In the genomic region with DNA sequence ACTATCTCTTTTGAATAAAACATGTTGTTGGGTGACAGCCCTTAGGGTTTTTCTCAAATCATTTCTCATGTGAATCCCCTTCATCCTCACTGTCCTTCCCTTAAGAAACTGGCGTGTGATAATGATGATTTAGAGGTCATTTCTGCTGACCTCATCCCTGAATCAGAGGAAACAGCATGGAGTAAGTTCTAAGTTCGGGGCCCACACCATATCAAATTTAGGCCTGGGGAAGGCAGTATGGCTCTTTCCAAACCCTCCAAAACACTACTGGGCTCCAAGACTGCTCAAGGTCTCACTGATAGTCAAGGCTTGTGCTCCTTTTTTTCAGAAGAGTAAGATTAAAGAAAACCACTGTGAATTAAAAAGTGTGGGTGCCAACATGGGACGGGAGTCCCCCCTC, we compare ENCODE assay signal across 9 cellular contexts. TPM values are rescaled to one million over a fixed set of nuclear protein-coding genes. Genes with fewer than 3 reads are reported as not detected.
DNase-seq lines count a peak whose midpoint lies in the region; ATAC-seq and TF ChIP-seq lines count a peak whose summit lies in the region.
"Had no signal": no experiment of that assay in that cellular context is flagged by ENCODE, and none has a peak within 500 bp of the region (broad histone marks: within the 10 kb centered on the region; RNA-seq: fewer than 3 reads in every experiment).

No MANE protein-coding gene starts in this region.

- H3K79me2 ChIP-seq in DND-41 (ENCODE audit: insufficient read depth, low read length) (peaks cover 42% of the 10 kb centered on the region), parathyroid adenoma (no peaks in the 10 kb centered on the region), mesendoderm (ENCODE audit: control insufficient read depth, insufficient read depth, low read length) (no peaks in the 10 kb centered on the region)

- no peak overlapping the region for H3K23ac ChIP-seq in mesendoderm (ENCODE audit: low read length)

- no peak for ATAC-seq in DND-41 (ENCODE audit: insufficient read depth, low read depth)
- ATAC-seq in HG03571 (IDR thresholded peaks at IDR 0.05; ENCODE audit: unreplicated experiment), result no peak

- peak overlapping the region; percentile 78; the same call in 1 of the 2 replicates for H3K9ac ChIP-seq in DND-41 (ENCODE audit: low read depth, low read length)
- H3K9ac ChIP-seq in endodermal cell (ENCODE audit: extremely low read depth, low read length, poor library complexity, severe bottlenecking), result no peak overlapping the region
- H3K9ac ChIP-seq in parathyroid adenoma, result no peak overlapping the region
- no peak overlapping the region for H3K9ac ChIP-seq in mesendoderm (ENCODE audit: low read length)
- H3K9ac ChIP-seq: KMS-11 had no signal

- H3K18ac ChIP-seq in mesendoderm (ENCODE audit: low read length), result no peak overlapping the region

- DNase-seq in DND-41, result no peak
- peak; percentile 61 for DNase-seq in RKO (ENCODE audit: low spot score)
- no peak for DNase-seq in endodermal cell
- no peak for DNase-seq in DMS 273 (lab: John Stamatoyannopoulos, UW; ENCODE audit: unreplicated experiment)
- no peak for DNase-seq in mesendoderm
- no peak for DNase-seq in kidney glomerular epithelial cell (lab: John Stamatoyannopoulos, UW)

- H3K36me3 ChIP-seq in DND-41 (ENCODE audit: insufficient read depth, low read length), result peaks cover 10% of the 10 kb centered on the region; the same call in 1 of the 2 replicates
- no peaks in the 10 kb centered on the region for H3K36me3 ChIP-seq in endodermal cell (ENCODE audit: control insufficient read depth, insufficient read depth, low read length)
- no peaks in the 10 kb centered on the region for H3K36me3 ChIP-seq in parathyroid adenoma (ENCODE audit: control insufficient read depth, insufficient read depth, low read length)
- H3K36me3 ChIP-seq in mesendoderm (ENCODE audit: control insufficient read depth, insufficient read depth, low read length), result no peaks in the 10 kb centered on the region

- peak overlapping the region; percentile 81 for H3K4me2 ChIP-seq in DND-41 (ENCODE audit: insufficient read depth, low read length)
- peak overlapping the region; percentile 94 for H3K4me2 ChIP-seq in parathyroid adenoma (ENCODE audit: low read length)
- no peak overlapping the region for H3K4me2 ChIP-seq in mesendoderm (ENCODE audit: low read length)
- H3K4me2 ChIP-seq: KMS-11 had no signal

- H2BK120ac ChIP-seq in mesendoderm (ENCODE audit: low read depth, low read length), result no peak overlapping the region

- no peak overlapping the region for H2BK15ac ChIP-seq in mesendoderm (replicated peaks; ENCODE audit: low read depth)

- H3K4me1 ChIP-seq in DND-41 (ENCODE audit: insufficient read depth, low read length) (peaks cover 49% of the 10 kb centered on the region), endodermal cell (ENCODE audit: control insufficient read depth, insufficient read depth, low read length) (peaks cover 13% of the 10 kb centered on the region), parathyroid adenoma (peaks cover 16% of the 10 kb centered on the region), mesendoderm (ENCODE audit: control insufficient read depth, low read depth, low read length) (peaks cover 3% of the 10 kb centered on the region)

- H3K27me3 ChIP-seq in DND-41 (ENCODE audit: insufficient read depth, low read length, poor library complexity), result no peaks in the 10 kb centered on the region
- peaks cover 14% of the 10 kb centered on the region for H3K27me3 ChIP-seq in endodermal cell (ENCODE audit: control insufficient read depth, insufficient read depth, low read length, poor library complexity, severe bottlenecking)
- no peaks in the 10 kb centered on the region for H3K27me3 ChIP-seq in parathyroid adenoma (ENCODE audit: control insufficient read depth, insufficient read depth, low read length)
- H3K27me3 ChIP-seq in mesendoderm (ENCODE audit: insufficient read depth, low read length, poor library complexity), result no peaks in the 10 kb centered on the region

- WGBS in endodermal cell (ENCODE audit: insufficient coverage in 1 of 2, insufficient read length in 1 of 2), 2 experiments, result 76 to 100% methylated on average over 1 to 3 of the region's 3 CpGs
- no CpG with 5 or more reads among the region's 3 CpGs for WGBS in mesendoderm (ENCODE audit: extremely low coverage, insufficient coverage, low lambda C conversion rate)

- H3K27ac Mint-ChIP-seq in endodermal cell, result no peak overlapping the region

- H3K36me3 Mint-ChIP-seq in endodermal cell (ENCODE audit: low read depth), result no peaks in the 10 kb centered on the region

- H3K56ac ChIP-seq in mesendoderm (ENCODE audit: low read length), result no peak overlapping the region

- H3K9me3 Mint-ChIP-seq in endodermal cell, result no peaks in the 10 kb centered on the region

- no peak overlapping the region for H3K4ac ChIP-seq in mesendoderm (ENCODE audit: low read depth, low read length)

- no peak overlapping the region for H2AK5ac ChIP-seq in mesendoderm (ENCODE audit: low read length)

- H2AFZ ChIP-seq in DND-41 (ENCODE audit: low read depth, low read length), result peak overlapping the region; percentile 97
- peak overlapping the region; percentile 92 for H2AFZ ChIP-seq in parathyroid adenoma

- H3K4me1 Mint-ChIP-seq in endodermal cell, result peaks cover 27% of the 10 kb centered on the region

- peak overlapping the region in 1 of 2 experiments; percentile 75; a peak in 2 of 4 replicates for H3K4me3 ChIP-seq in DND-41 (ENCODE audit: low read depth in 1 of 2, low read length in 2 of 2)
- H3K4me3 ChIP-seq in endodermal cell (ENCODE audit: low read length), result peak overlapping the region; percentile 89
- peak overlapping the region; percentile 83 for H3K4me3 ChIP-seq in parathyroid adenoma (ENCODE audit: low read depth, low read length)
- H3K4me3 ChIP-seq in mesendoderm (ENCODE audit: low read length), result no peak overlapping the region

- H2BK5ac ChIP-seq in mesendoderm (ENCODE audit: low read length), result no peak overlapping the region

- no peak overlapping the region for H4K8ac ChIP-seq in mesendoderm (ENCODE audit: low read depth, low read length)

- no peak overlapping the region for H4K5ac ChIP-seq in mesendoderm (ENCODE audit: low read length)

- no peaks in the 10 kb centered on the region for H3K79me1 ChIP-seq in mesendoderm (ENCODE audit: low read length)

- TF ChIP-seq CTCF in DND-41 (IDR thresholded peaks at IDR 0.05; ENCODE audit: borderline replicate concordance, extremely low read depth, low read length, poor library complexity, severe bottlenecking), result no peak
- TF ChIP-seq CTCF in endodermal cell (conservative IDR thresholded peaks at IDR 0.05), result no peak
- TF ChIP-seq CTCF in parathyroid adenoma (IDR thresholded peaks at IDR 0.05), result no peak

- H3K27me3 Mint-ChIP-seq in endodermal cell (ENCODE audit: insufficient read depth), result peaks cover 36% of the 10 kb centered on the region

- H3K9me3 ChIP-seq in DND-41 (ENCODE audit: insufficient read depth, low read length, severe bottlenecking) (no peaks in the 10 kb centered on the region), endodermal cell (ENCODE audit: control insufficient read depth, low read length) (no peaks in the 10 kb centered on the region), parathyroid adenoma (ENCODE audit: control insufficient read depth, low read length) (no peaks in the 10 kb centered on the region)

- H3K4me3 Mint-ChIP-seq in endodermal cell, result peak overlapping the region; percentile 83

- no peaks in the 10 kb centered on the region for H4K20me1 ChIP-seq in DND-41 (ENCODE audit: insufficient read depth, low read length)

- peak overlapping the region; percentile 74 for H3K27ac ChIP-seq in DND-41 (ENCODE audit: low read length)
- H3K27ac ChIP-seq in endodermal cell (ENCODE audit: low read depth, low read length), result no peak overlapping the region
- H3K27ac ChIP-seq in parathyroid adenoma, result peak overlapping the region; percentile 81
- no peak overlapping the region for H3K27ac ChIP-seq in mesendoderm (ENCODE audit: low read depth, low read length)
- H3K27ac ChIP-seq: KMS-11 had no signal

RNA-seq across cellular contexts. Expression of a gene that starts 0.9 kb away (rescaled TPM):
- 1 to 10 TPM; 6.3 to 9.0 TPM for total RNA-seq in endodermal cell
- 9.3 TPM for polyA plus RNA-seq in endodermal cell (2013, experiment 1 of 2)
- 6.3 TPM for polyA plus RNA-seq in endodermal cell (2013, experiment 2 of 2)
- polyA plus RNA-seq in mesendoderm (2013, experiment 1 of 2), result 5.9 TPM
- 5.6 TPM for polyA plus RNA-seq in mesendoderm (2013, experiment 2 of 2)

RNA-seq across cellular contexts. Expression of a gene that starts 18.9 kb away (rescaled TPM):
- 10 to 100 TPM; 51.5 to 64.3 TPM for total RNA-seq in endodermal cell
- 67.7 TPM for polyA plus RNA-seq in endodermal cell (2013, experiment 1 of 2)
- 58.3 TPM for polyA plus RNA-seq in endodermal cell (2013, experiment 2 of 2)
- 28.3 TPM for polyA plus RNA-seq in mesendoderm (2013, experiment 1 of 2)
- polyA plus RNA-seq in mesendoderm (2013, experiment 2 of 2), result 26.7 TPM

Comparison
In these comparisons a context has a peak if more than half of its experiments do, and no peak if none do; other contexts are left out.
1. H3K27ac ChIP-seq: peak in DND-41 (single experiment) and parathyroid adenoma (single experiment); none in endodermal cell (single experiment) and mesendoderm (single experiment).